Comparison of ENCODE assay signal across 8 cellular contexts in the genomic region with DNA sequence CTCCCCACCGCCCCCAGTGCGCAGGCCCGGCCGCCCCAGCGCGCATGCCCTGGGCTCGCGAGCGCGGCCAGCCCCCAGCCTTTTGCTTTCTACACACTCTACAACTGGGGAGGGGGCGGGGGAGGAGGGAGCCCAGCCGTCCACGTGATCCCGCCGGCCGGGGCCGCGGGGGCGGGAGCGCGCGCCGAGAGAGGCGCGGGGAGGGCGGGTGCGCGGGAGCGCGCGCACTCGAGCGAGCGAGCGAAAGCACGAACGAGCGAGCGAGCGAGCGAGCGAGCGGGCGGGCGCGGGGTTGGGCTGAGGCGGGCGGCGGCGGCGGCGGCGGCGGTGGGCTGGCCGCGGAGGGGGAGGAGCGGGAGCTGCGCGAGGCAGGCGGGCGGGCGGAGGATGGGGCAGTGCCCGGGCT. TPM values are rescaled to one million over a fixed set of nuclear protein-coding genes. Genes with fewer than 3 reads are reported as not detected.
DNase-seq lines count a peak whose midpoint lies in the region; ATAC-seq and TF ChIP-seq lines count a peak whose summit lies in the region.

A gene (plus strand): TSS at position 395 of the 406 bp plus-strand sequence. CDS start 1,179 bp downstream, outside the sequence.

- no peaks in the 10 kb centered on the region for H3K36me3 ChIP-seq in right lobe of liver

- no peak for TF ChIP-seq CTCF in GM13976 (IDR thresholded peaks at IDR 0.05; ENCODE audit: borderline replicate concordance, control extremely low read depth, extremely low read depth, insufficient read depth, missing control alignments)
- no peak for TF ChIP-seq CTCF in right lobe of liver (IDR thresholded peaks at IDR 0.05)

- peak within 1 kb of the TSS; percentile 47 to 66 (median 66) for H3K27ac ChIP-seq in right lobe of liver

- no peak for TF ChIP-seq POLR2A in right lobe of liver (IDR thresholded peaks at IDR 0.05)

- peaks cover 0 to 6% (median 0%) of the 10 kb centered on the region in 4 donors for H3K4me1 ChIP-seq in right lobe of liver

- no peaks in the 10 kb centered on the region for H3K27me3 ChIP-seq in right lobe of liver

- in situ Hi-C loops in GM13976 (cut with MboI; ENCODE audit: low sequenced_read_pairs, unreplicated experiment) = no loop called here

- DNase-seq in GM13976 (ENCODE audit: low spot score) = peak; percentile 94
- DNase-seq in NCI-H2107 (lab: John Stamatoyannopoulos, UW) = peak; percentile 96
- peak; percentile 11 for DNase-seq in activated CD4-positive, alpha-beta T cell treated with anti-CD3 and anti-CD28 coated beads, Interleukin-2, amount 50 U/mL, for 1 hour
- DNase-seq in ecto neural progenitor cell (ENCODE audit: low spot score) = peak; percentile 94
- peak; percentile 80 to 86 (median 85) for DNase-seq in right lobe of liver
- DNase-seq in stimulated activated CD4-positive, alpha-beta T cell treated with anti-CD3 and anti-CD28 coated beads, Interleukin-2, amount 100 ng/mL, for 48 hours = peak; percentile 7 to 32
- no peak for DNase-seq in NOMO-1 treated with dmso at 0.1 percent for 144 hours (lab: John Stamatoyannopoulos, UW; ENCODE audit: unreplicated experiment)

- 0% methylated on average over 3 of the region's 63 CpGs for WGBS in right lobe of liver (ENCODE audit: insufficient coverage, low coverage, low lambda C conversion rate, missing lambda C conversion rate)

- peak within 1 kb of the TSS; percentile 64 to 71 (median 66) for H3K4me3 ChIP-seq in right lobe of liver

- intact Hi-C loops in right lobe of liver (cut with DNase I) = no loop called here

- ATAC-seq in HG02852 (IDR thresholded peaks at IDR 0.05; ENCODE audit: unreplicated experiment) (peak; percentile 58), right lobe of liver (peak; percentile 84 to 91 (median 86))

- H3K9me3 ChIP-seq in right lobe of liver = no peaks in the 10 kb centered on the region

RNA-seq across cellular contexts. Expression of the gene that starts here (rescaled TPM):
- 10 to 100 TPM; 10.4 to 32.0 (median 19.3) TPM for total RNA-seq in right lobe of liver
